16 cellular contexts compared by ENCODE assay signal in the genomic region with DNA sequence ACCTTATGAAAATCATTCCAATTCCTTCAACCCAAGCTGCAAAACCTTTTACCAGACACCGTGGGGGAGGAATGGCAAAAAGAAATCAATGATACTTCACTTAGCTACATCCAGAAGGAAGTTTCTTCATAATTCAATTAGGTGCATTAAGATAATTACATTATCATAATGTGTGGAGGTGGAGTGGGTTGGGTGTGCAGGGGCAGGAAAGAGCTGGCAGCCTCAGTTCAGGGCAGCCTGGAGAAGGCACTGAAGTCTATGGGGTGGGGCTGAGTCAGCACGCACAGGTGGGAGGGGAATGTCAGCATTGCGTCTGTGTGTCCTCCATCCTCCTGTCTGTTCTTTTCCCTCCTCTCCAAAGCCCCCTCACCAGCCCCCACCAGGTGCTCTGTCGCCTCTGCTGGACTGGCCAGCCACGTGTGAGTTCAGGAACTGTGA.
A peak's percentile ranks its signal among the peaks of the same experiment; 100 is the strongest.
DNase-seq lines count a peak whose midpoint lies in the region; TF ChIP-seq lines count a peak whose summit lies in the region.
"Had no signal": no experiment of that assay in that cellular context is flagged by ENCODE, and none has a peak within 500 bp of the region (broad histone marks: within the 10 kb centered on the region; RNA-seq: fewer than 3 reads in every experiment).

No MANE protein-coding gene starts in this region.

- H3K4me1 ChIP-seq in BE2C (peaks cover 24% of the 10 kb centered on the region), BLaER1 (peaks cover 17% of the 10 kb centered on the region)
- H3K4me1 ChIP-seq: A549 had no signal

- no peak for TF ChIP-seq CTCF in BE2C (IDR thresholded peaks at IDR 0.05; ENCODE audit: low read depth, low read length)
- TF ChIP-seq CTCF in nephron (IDR thresholded peaks at IDR 0.05; ENCODE audit: unreplicated experiment in 3 of 3), result no peak

- no peak overlapping the region for H3K9ac ChIP-seq in BLaER1
- H3K9ac ChIP-seq: BLaER1 treated with 17β-estradiol and CSF1 and Interleukin-3, amounts not matched to agents 10 nM and 100 nM had no signal

- H3K36me3 Mint-ChIP-seq in nephron (ENCODE audit: low read depth), result no peaks in the 10 kb centered on the region
- H3K36me3 Mint-ChIP-seq: CD4-positive, CD25-positive, alpha-beta regulatory T cell had no signal

- H3K9me3 ChIP-seq in BE2C (no peaks in the 10 kb centered on the region), BLaER1 (peaks cover 13% of the 10 kb centered on the region)
- H3K9me3 ChIP-seq: A549 had no signal

- H4K20me1 ChIP-seq in BLaER1, result no peaks in the 10 kb centered on the region
- H4K20me1 ChIP-seq: BLaER1 treated with 17β-estradiol and CSF1 and Interleukin-3, amounts not matched to agents 10 nM and 100 nM had no signal

- no peak overlapping the region for H3K27ac ChIP-seq in BLaER1
- H3K27ac ChIP-seq: A549; BLaER1 treated with 17β-estradiol and CSF1 and Interleukin-3, amounts not matched to agents 10 nM and 100 nM; HL-60 had no signal

- H3K4me1 Mint-ChIP-seq in nephron, result peaks cover 12% of the 10 kb centered on the region
- H3K4me1 Mint-ChIP-seq: CD4-positive, CD25-positive, alpha-beta regulatory T cell had no signal

- H3K27ac Mint-ChIP-seq in nephron, result peak overlapping the region in 2 of 3 experiments; percentile 12 to 43
- H3K27ac Mint-ChIP-seq: CD4-positive, CD25-positive, alpha-beta regulatory T cell had no signal

- peaks cover 3% of the 10 kb centered on the region for H3K9me3 Mint-ChIP-seq in nephron

- H3K4me2 ChIP-seq in BLaER1, result peak overlapping the region; percentile 6; the same call in 1 of the 2 replicates
- H3K4me2 ChIP-seq: A549 had no signal

- H3K27me3 ChIP-seq in BE2C (no peaks in the 10 kb centered on the region), BLaER1 (no peaks in the 10 kb centered on the region)
- H3K27me3 ChIP-seq: BLaER1 treated with 17β-estradiol and CSF1 and Interleukin-3, amounts not matched to agents 10 nM and 100 nM had no signal

- peaks cover 8% of the 10 kb centered on the region for H3K27me3 Mint-ChIP-seq in nephron (ENCODE audit: low read depth)
- H3K27me3 Mint-ChIP-seq: CD4-positive, CD25-positive, alpha-beta regulatory T cell had no signal

- peak overlapping the region; percentile 45 for H3K4me3 ChIP-seq in BE2C (ENCODE audit: low read depth, low read length)
- H3K4me3 ChIP-seq in BLaER1, result no peak overlapping the region
- H3K4me3 ChIP-seq: A549; BLaER1 treated with 17β-estradiol and CSF1 and Interleukin-3, amounts not matched to agents 10 nM and 100 nM had no signal

- H3K36me3 ChIP-seq in BE2C (no peaks in the 10 kb centered on the region), BLaER1 (no peaks in the 10 kb centered on the region)
- H3K36me3 ChIP-seq: BLaER1 treated with 17β-estradiol and CSF1 and Interleukin-3, amounts not matched to agents 10 nM and 100 nM had no signal

- DNase-seq in BE2C (peak; percentile 84), RPMI8226 (peak; percentile 15), GDM1 (lab: John Stamatoyannopoulos, UW) (no peak), NCI-H2227 treated with DMSO at 0.1 percent for 48 hours (lab: John Stamatoyannopoulos, UW) (no peak), NCI-H774 (lab: John Stamatoyannopoulos, UW) (no peak), iPS-NIHi7 (ENCODE audit: extremely low spot score) (no peak)
- DNase-seq: CD4-positive, CD25-positive, alpha-beta regulatory T cell; DND-41; GF-D8; IMR-90; KBM-7 had no signal

- no peak overlapping the region for H3K4me3 Mint-ChIP-seq in nephron
- H3K4me3 Mint-ChIP-seq: CD4-positive, CD25-positive, alpha-beta regulatory T cell had no signal

Comparison
In these comparisons a context has a peak if more than half of its experiments do, and no peak if none do; other contexts are left out.
1. DNase-seq: peak in BE2C (single experiment) and RPMI8226 (single experiment); none in GDM1 (single experiment), NCI-H2227 treated with DMSO at 0.1 percent for 48 hours (single experiment), NCI-H774 (single experiment) and iPS-NIHi7 (single experiment).